9 cellular contexts compared by ENCODE assay signal in genomic region chr9:127783111-127783621, GRCh38. TPM values are rescaled to one million over a fixed set of nuclear protein-coding genes. Genes with fewer than 3 reads are reported as not detected.
DNase-seq lines count a peak whose midpoint lies in the region; ATAC-seq and TF ChIP-seq lines count a peak whose summit lies in the region.
"Had no signal": no experiment of that assay in that cellular context is flagged by ENCODE, and none has a peak within 500 bp of the region (broad histone marks: within the 10 kb centered on the region; RNA-seq: fewer than 3 reads in every experiment).

No MANE protein-coding gene starts in this region.

- peaks cover 7% of the 10 kb centered on the region; the same call in 1 of the 2 replicates for H4K20me1 ChIP-seq in GM23248 (ENCODE audit: insufficient read depth)

- DNase-seq in MV-4-11 (lab: John Stamatoyannopoulos, UW) (peak; percentile 93), right atrium auricular region (ENCODE audit: low spot score) (no peak), GM23248 (no peak), AG08396 (ENCODE audit: low spot score) (no peak), NCI-H82 treated with DMSO at 0.1 percent for 48 hours (lab: John Stamatoyannopoulos, UW; ENCODE audit: unreplicated experiment) (no peak)
- DNase-seq in activated CD8-positive, alpha-beta memory T cell treated with anti-CD3 and anti-CD28 coated beads, Interleukin-2, amount 50 U/mL, for 48 hours: peak; percentile 84
- DNase-seq in stimulated activated CD8-positive, alpha-beta memory T cell treated with anti-CD3 and anti-CD28 coated beads, Interleukin-4, amount 100 ng/mL, for 24 hours (ENCODE audit: low read depth): peak; percentile 61

- H3K4me3 ChIP-seq in right atrium auricular region (no peak overlapping the region), GM23248 (no peak overlapping the region)

- H3K9ac ChIP-seq in GM23248: no peak overlapping the region

- H3F3A ChIP-seq in GM23248 (ENCODE audit: insufficient read depth): peaks cover 12% of the 10 kb centered on the region; the same call in 1 of the 2 replicates

- no peak for TF ChIP-seq CTCF in right atrium auricular region (IDR thresholded peaks at IDR 0.05)

- no peaks in the 10 kb centered on the region for H3K9me2 ChIP-seq in GM23248 (ENCODE audit: insufficient read depth)

- peaks cover 11% of the 10 kb centered on the region for H3K36me3 ChIP-seq in right atrium auricular region
- peaks cover 10% of the 10 kb centered on the region for H3K36me3 ChIP-seq in GM23248 (ENCODE audit: low read depth)

- peaks cover 23% of the 10 kb centered on the region for H3K79me2 ChIP-seq in GM23248 (ENCODE audit: insufficient read depth)

- 89 to 91% methylated on average over 15 of the region's 15 CpGs for WGBS in GM23248 (ENCODE audit: low coverage in 1 of 2, low lambda C conversion rate in 2 of 2, missing lambda C conversion rate in 2 of 2), 2 experiments

- peak overlapping the region; percentile 14 to 37 for H3K27ac ChIP-seq in right atrium auricular region
- H3K27ac ChIP-seq in GM23248: no peak overlapping the region

- no peak overlapping the region for H3K4me2 ChIP-seq in GM23248 (ENCODE audit: unreplicated experiment)

- H2AFZ ChIP-seq in GM23248: no peak overlapping the region

- H3K27me3 ChIP-seq in right atrium auricular region (no peaks in the 10 kb centered on the region), GM23248 (replicated peaks; ENCODE audit: insufficient read depth) (no peaks in the 10 kb centered on the region)

- in situ Hi-C loops in GM23248 (cut with MboI): no loop called here

- no peak for ATAC-seq in GM18873 (IDR thresholded peaks at IDR 0.05; ENCODE audit: low FRiP score, unreplicated experiment)

- H3K4me1 ChIP-seq in right atrium auricular region (peaks cover 0 to 48% of the 10 kb centered on the region in 2 donors), GM23248 (ENCODE audit: insufficient read depth) (peaks cover 6% of the 10 kb centered on the region; the same call in 1 of the 2 replicates)

- H3K9me3 ChIP-seq in right atrium auricular region: no peaks in the 10 kb centered on the region
- H3K9me3 ChIP-seq in GM23248 (ENCODE audit: low read depth): no peaks in the 10 kb centered on the region

RNA-seq across cellular contexts. Expression of gene CDK9, which starts 2.7 kb away (rescaled TPM):
- total RNA-seq in right atrium auricular region: 10 to 100 TPM; 37.2 to 53.3 TPM
- total RNA-seq in GM23248 (2014; rRNA removed; shearing (Covaris generic)): 43.7 and 59.8 TPM in 2 replicates
- polyA plus RNA-seq in GM23248 (2016; fragmentation: Nextera tagmentation; extraction: Ambion mirVana): 58.9 and 59.7 TPM in 2 replicates

RNA-seq across cellular contexts. Expression of gene SH2D3C, which starts 4.7 kb away (rescaled TPM):
- total RNA-seq in right atrium auricular region: 10 to 100 TPM; 11.5 to 16.5 TPM
- total RNA-seq in GM23248 (2014; rRNA removed; shearing (Covaris generic)): not detected in 2 replicates
- not detected in 2 replicates for polyA plus RNA-seq in GM23248 (2016; fragmentation: Nextera tagmentation; extraction: Ambion mirVana)
- total RNA-seq: HT1080 had no signal

RNA-seq across cellular contexts. Expression of gene FPGS, which starts 19.5 kb away (rescaled TPM):
- total RNA-seq in right atrium auricular region: 10 to 100 TPM; 43.9 to 47.0 TPM
- 67.7 and 80.4 TPM in 2 replicates for total RNA-seq in GM23248 (2014; rRNA removed; shearing (Covaris generic))
- 60.2 and 71.4 TPM in 2 replicates for polyA plus RNA-seq in GM23248 (2016; fragmentation: Nextera tagmentation; extraction: Ambion mirVana)

RNA-seq across cellular contexts. Expression of gene TOR2A, which starts 48.1 kb away (rescaled TPM):
- total RNA-seq in right atrium auricular region: 1 to 10 TPM; 3.9 to 7.0 TPM
- 2.9 and 9.0 TPM in 2 replicates for total RNA-seq in GM23248 (2014; rRNA removed; shearing (Covaris generic))
- 9.2 and 10.3 TPM in 2 replicates for polyA plus RNA-seq in GM23248 (2016; fragmentation: Nextera tagmentation; extraction: Ambion mirVana)

Comparison
In these comparisons a context has a peak if more than half of its experiments do, and no peak if none do; other contexts are left out.
1. DNase-seq: peak in MV-4-11 (single experiment), activated CD8-positive, alpha-beta memory T cell treated with anti-CD3 and anti-CD28 coated beads, Interleukin-2, amount 50 U/mL, for 48 hours (single experiment) and stimulated activated CD8-positive, alpha-beta memory T cell treated with anti-CD3 and anti-CD28 coated beads, Interleukin-4, amount 100 ng/mL, for 24 hours (single experiment); none in right atrium auricular region (single experiment), GM23248 (single experiment), AG08396 (single experiment) and NCI-H82 treated with DMSO at 0.1 percent for 48 hours (single experiment).
2. RNA of gene SH2D3C, which starts 4.7 kb away (total RNA-seq): 11.5 to 16.5 TPM in right atrium auricular region; not detected in GM23248; every median in the first group is over 10 times any median in the second.